20 cellular contexts compared by ENCODE assay signal in genomic region chr10:60341969-60342368, GRCh38. TPM values are rescaled to one million over a fixed set of nuclear protein-coding genes. Genes with fewer than 3 reads are reported as not detected.
DNase-seq lines count a peak whose midpoint lies in the region; ATAC-seq and TF ChIP-seq lines count a peak whose summit lies in the region.
"Had no signal": no experiment of that assay in that cellular context is flagged by ENCODE, and none has a peak within 500 bp of the region (broad histone marks: within the 10 kb centered on the region; RNA-seq: fewer than 3 reads in every experiment).

No MANE protein-coding gene starts in this region.

- no peaks in the 10 kb centered on the region for H4K20me1 ChIP-seq in OCI-LY1 (ENCODE audit: insufficient read depth, low read length)
- H4K20me1 ChIP-seq: BLaER1 treated with 17β-estradiol and CSF1 and Interleukin-3, amounts not matched to agents 10 nM and 100 nM had no signal

- H3K27ac ChIP-seq in OCI-LY1 (ENCODE audit: low read depth, low read length, poor library complexity, severe bottlenecking): peak overlapping the region; percentile 71
- H3K27ac ChIP-seq: A549; BLaER1 treated with 17β-estradiol and CSF1 and Interleukin-3, amounts not matched to agents 10 nM and 100 nM; GM23248 had no signal

- no peak overlapping the region; the same call in 1 of the 2 replicates for H3K4me2 ChIP-seq in OCI-LY1 (ENCODE audit: low read length)
- H3K4me2 ChIP-seq: A549; BLaER1 treated with 17β-estradiol and CSF1 and Interleukin-3, amounts not matched to agents 10 nM and 100 nM had no signal

- no peak overlapping the region for H2AFZ ChIP-seq in OCI-LY1 (ENCODE audit: low read length)
- H2AFZ ChIP-seq: GM23248 had no signal

- no peaks in the 10 kb centered on the region for H3K27me3 ChIP-seq in OCI-LY1 (ENCODE audit: insufficient read depth, low read length)
- H3K27me3 ChIP-seq: BE2C; BLaER1 treated with 17β-estradiol and CSF1 and Interleukin-3, amounts not matched to agents 10 nM and 100 nM had no signal

- H3K9ac ChIP-seq in OCI-LY1 (ENCODE audit: low read length): no peak overlapping the region
- H3K9ac ChIP-seq: BLaER1 treated with 17β-estradiol and CSF1 and Interleukin-3, amounts not matched to agents 10 nM and 100 nM; GM23248 had no signal

- peaks cover 23% of the 10 kb centered on the region; the same call in 1 of the 2 replicates for H3K79me2 ChIP-seq in OCI-LY1 (ENCODE audit: insufficient read depth, low read length)

- TF ChIP-seq CTCF in OCI-LY1 (IDR thresholded peaks at IDR 0.05; ENCODE audit: low read length) (no peak), fibroblast of the aortic adventitia (IDR thresholded peaks at IDR 0.05; ENCODE audit: insufficient read depth, low read length) (no peak), omental fat pad (IDR thresholded peaks at IDR 0.05) (no peak)

- DNase-seq in fibroblast of the aortic adventitia (ENCODE audit: low read depth): peak; percentile 25
- no peak for DNase-seq in omental fat pad (ENCODE audit: low spot score)
- no peak for DNase-seq in NOMO-1 (lab: John Stamatoyannopoulos, UW; ENCODE audit: unreplicated experiment in 2 of 2)
- DNase-seq: 8988T; ACHN; AML-193; BE2C; CD4-positive, alpha-beta T cell; CD8-positive, alpha-beta memory T cell; DMS 273 treated with DMSO at 0.1 percent for 48 hours; DMS79; GF-D8; GM23248; H7; HCEC 1CT had no signal

- ATAC-seq in omental fat pad (ENCODE audit: low FRiP score) (peak; percentile 55), HG02840 (IDR thresholded peaks at IDR 0.05; ENCODE audit: low FRiP score, unreplicated experiment) (no peak), HG03571 (IDR thresholded peaks at IDR 0.05; ENCODE audit: unreplicated experiment) (no peak)
- ATAC-seq: A549 had no signal

- no peaks in the 10 kb centered on the region for H3K9me3 ChIP-seq in OCI-LY1 (ENCODE audit: low read length)
- H3K9me3 ChIP-seq: A549; BE2C; BLaER1 treated with 17β-estradiol and CSF1 and Interleukin-3, amounts not matched to agents 10 nM and 100 nM had no signal

- no peaks in the 10 kb centered on the region for H3K36me3 ChIP-seq in OCI-LY1 (ENCODE audit: insufficient read depth, low read length)
- H3K36me3 ChIP-seq: BE2C; BLaER1 treated with 17β-estradiol and CSF1 and Interleukin-3, amounts not matched to agents 10 nM and 100 nM had no signal

- H3K9me2 ChIP-seq in OCI-LY1 (ENCODE audit: low read depth, low read length): no peaks in the 10 kb centered on the region

- H3K4me1 ChIP-seq in OCI-LY1 (ENCODE audit: insufficient read depth, low read length, severe bottlenecking): peaks cover 100% of the 10 kb centered on the region
- H3K4me1 ChIP-seq: A549; BLaER1 treated with 17β-estradiol and CSF1 and Interleukin-3, amounts not matched to agents 10 nM and 100 nM had no signal

- no peak overlapping the region for H3K4me3 ChIP-seq in OCI-LY1 (ENCODE audit: low read depth, low read length, poor library complexity, severe bottlenecking)
- no peak overlapping the region for H3K4me3 ChIP-seq in fibroblast of the aortic adventitia (ENCODE audit: low read depth, low read length)
- H3K4me3 ChIP-seq: A549; BLaER1 treated with 17β-estradiol and CSF1 and Interleukin-3, amounts not matched to agents 10 nM and 100 nM; GM23248 had no signal

- no peaks in the 10 kb centered on the region for H3F3A ChIP-seq in OCI-LY1 (ENCODE audit: insufficient read depth, low read length)

RNA-seq across cellular contexts. Expression of gene ANK3, which starts 47.7 kb away (rescaled TPM):
- 248 and 658 TPM in 2 replicates for total RNA-seq in fibroblast of the aortic adventitia (ENCODE audit: low replicate concordance)
- 10 to 100 TPM; 10.5 to 22.5 (median 13.3) TPM for total RNA-seq in omental fat pad

Comparison
In these comparisons a context has a peak if more than half of its experiments do, and no peak if none do; other contexts are left out.
1. RNA of gene ANK3, which starts 47.7 kb away (total RNA-seq): 248 to 658 TPM in fibroblast of the aortic adventitia; 10.5 to 22.5 TPM in omental fat pad; every median in the first group is over 10 times any median in the second.